Comparison of ENCODE assay signal across 19 cellular contexts in the genomic region with DNA sequence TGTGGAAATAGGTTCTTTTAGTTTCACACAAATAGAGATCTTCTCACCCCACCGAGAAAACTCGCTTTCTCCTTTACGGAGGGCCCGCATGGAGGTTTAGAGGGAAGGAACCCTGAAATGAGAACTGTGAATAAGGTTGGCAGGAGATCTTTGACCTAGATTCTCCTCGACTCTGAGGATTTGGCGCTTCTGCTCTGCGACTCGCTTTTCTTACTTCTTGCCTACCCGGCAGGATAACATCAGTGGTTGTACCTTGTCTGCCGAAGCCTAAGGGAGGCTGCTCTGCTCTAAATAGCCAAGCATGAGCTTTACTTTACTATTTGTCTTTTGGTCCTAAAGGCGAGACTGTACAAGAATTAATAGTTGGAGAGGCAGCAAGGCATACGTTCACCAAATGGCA.
DNase-seq lines count a peak whose midpoint lies in the region; ATAC-seq and TF ChIP-seq lines count a peak whose summit lies in the region.
"Had no signal": no experiment of that assay in that cellular context is flagged by ENCODE, and none has a peak within 500 bp of the region (broad histone marks: within the 10 kb centered on the region; RNA-seq: fewer than 3 reads in every experiment).

No MANE protein-coding gene starts in this region.

- intact Hi-C loops in ovary (cut with DNase I): no loop called here

- H3K79me2 ChIP-seq in SU-DHL-6 (ENCODE audit: insufficient read depth, low read length) (no peaks in the 10 kb centered on the region), smooth muscle cell (ENCODE audit: low read depth) (peaks cover 31% of the 10 kb centered on the region)

- H3K4me2 ChIP-seq in SU-DHL-6 (ENCODE audit: low read depth, low read length, poor library complexity, severe bottlenecking): peak overlapping the region; percentile 60
- H3K4me2 ChIP-seq in smooth muscle cell: no peak overlapping the region
- H3K4me2 ChIP-seq: A549 had no signal

- WGBS in ovary, 3 donors: 95 to 98% (median 97%) methylated on average over 12 of the region's 12 CpGs
- WGBS in smooth muscle cell (ENCODE audit: low lambda C conversion rate): 97% methylated on average over 12 of the region's 12 CpGs

- no peaks in the 10 kb centered on the region for H3K36me3 ChIP-seq in SU-DHL-6 (ENCODE audit: low read length)
- no peaks in the 10 kb centered on the region for H3K36me3 ChIP-seq in ovary
- H3K36me3 ChIP-seq in smooth muscle cell (ENCODE audit: low read depth): no peaks in the 10 kb centered on the region
- H3K36me3 ChIP-seq: BE2C, HAP-1 had no signal

- TF ChIP-seq EP300 in ovary (IDR thresholded peaks at IDR 0.05): no peak

- no peak for TF ChIP-seq POLR2A in ovary (IDR thresholded peaks at IDR 0.05)

- peak overlapping the region; percentile 0 for H2AFZ ChIP-seq in SU-DHL-6 (ENCODE audit: low read depth, low read length, severe bottlenecking)
- no peak overlapping the region for H2AFZ ChIP-seq in smooth muscle cell (ENCODE audit: low read depth)

- TF ChIP-seq CTCF in SU-DHL-6 (IDR thresholded peaks at IDR 0.05; ENCODE audit: insufficient read depth, low read length, poor library complexity, severe bottlenecking) (no peak), ovary (IDR thresholded peaks at IDR 0.05) (no peak), smooth muscle cell (IDR thresholded peaks at IDR 0.05; ENCODE audit: borderline replicate concordance, insufficient read depth, poor library complexity, severe bottlenecking) (no peak)

- H3K9ac ChIP-seq in SU-DHL-6 (ENCODE audit: low read length) (peak overlapping the region; percentile 46), smooth muscle cell (ENCODE audit: low read depth) (no peak overlapping the region)
- H3K9ac ChIP-seq: BLaER1 treated with 17β-estradiol and CSF1 and Interleukin-3, amounts not matched to agents 10 nM and 100 nM had no signal

- H3K9me2 ChIP-seq in SU-DHL-6 (replicated peaks; ENCODE audit: insufficient read depth, low read length): no peaks in the 10 kb centered on the region

- H4K20me1 ChIP-seq in SU-DHL-6 (ENCODE audit: low read depth, low read length) (no peaks in the 10 kb centered on the region), smooth muscle cell (ENCODE audit: low read depth) (peaks cover 49% of the 10 kb centered on the region)
- H4K20me1 ChIP-seq: BLaER1 treated with 17β-estradiol and CSF1 and Interleukin-3, amounts not matched to agents 10 nM and 100 nM had no signal

- H3K4me1 ChIP-seq in ovary (ENCODE audit: insufficient read depth) (no peaks in the 10 kb centered on the region), smooth muscle cell (ENCODE audit: low read depth) (no peaks in the 10 kb centered on the region)
- H3K4me1 ChIP-seq: BE2C, HAP-1 had no signal

- H3K4me3 ChIP-seq in SU-DHL-6 (ENCODE audit: insufficient read depth, low read length, poor library complexity, severe bottlenecking) (peak overlapping the region; percentile 4), ovary (no peak overlapping the region), smooth muscle cell (no peak overlapping the region)
- H3K4me3 ChIP-seq: A549; BLaER1 treated with 17β-estradiol and CSF1 and Interleukin-3, amounts not matched to agents 10 nM and 100 nM; HAP-1 had no signal

- H3K27me3 ChIP-seq in SU-DHL-6 (ENCODE audit: low read length) (no peaks in the 10 kb centered on the region), ovary (no peaks in the 10 kb centered on the region), smooth muscle cell (ENCODE audit: low read depth) (no peaks in the 10 kb centered on the region)
- H3K27me3 ChIP-seq: BLaER1 treated with 17β-estradiol and CSF1 and Interleukin-3, amounts not matched to agents 10 nM and 100 nM had no signal

- peaks cover 31% of the 10 kb centered on the region for H3F3A ChIP-seq in SU-DHL-6 (ENCODE audit: insufficient read depth)
- no peaks in the 10 kb centered on the region for H3F3A ChIP-seq in smooth muscle cell (ENCODE audit: low read depth)

- no peak for ATAC-seq in GM19463 (IDR thresholded peaks at IDR 0.05; ENCODE audit: unreplicated experiment)
- ATAC-seq: A549 had no signal

- DNase-seq in G401 (ENCODE audit: low spot score): peak; percentile 56
- peak; percentile 15 for DNase-seq in cerebellum (ENCODE audit: low spot score)
- DNase-seq in ovary: no peak
- no peak for DNase-seq in smooth muscle cell (lab: John Stamatoyannopoulos, UW; ENCODE audit: unreplicated experiment)
- DNase-seq: 8988T; ACHN; AML-193; BE2C; CD4-positive, alpha-beta T cell; CD8-positive, alpha-beta memory T cell; DMS 273 treated with DMSO at 0.1 percent for 48 hours; DMS79; GOT3; HFFc6 had no signal

- H3K27ac ChIP-seq in SU-DHL-6 (ENCODE audit: low read depth, low read length) (peak overlapping the region; percentile 92), ovary (no peak overlapping the region), smooth muscle cell (ENCODE audit: low read depth) (no peak overlapping the region)
- H3K27ac ChIP-seq: A549 had no signal

- no peaks in the 10 kb centered on the region for H3K9me3 ChIP-seq in SU-DHL-6 (ENCODE audit: insufficient read depth, low read length)
- no peaks in the 10 kb centered on the region for H3K9me3 ChIP-seq in ovary
- H3K9me3 ChIP-seq in smooth muscle cell (replicated peaks; ENCODE audit: low read depth): no peaks in the 10 kb centered on the region
- H3K9me3 ChIP-seq: A549, BE2C, HAP-1 had no signal

- in situ Hi-C loops in G401 (cut with HindIII; ENCODE audit: low sequenced_read_pairs): no loop called here

Comparison
In these comparisons a context has a peak if more than half of its experiments do, and no peak if none do; other contexts are left out.
1. DNase-seq: peak in G401 (single experiment) and cerebellum (single experiment); none in ovary (0 of 5) and smooth muscle cell (single experiment).